Comparison of ENCODE assay signal across 20 cellular contexts in genomic region chr6:34157851-34158250, GRCh38. TPM values are rescaled to one million over a fixed set of nuclear protein-coding genes. Genes with fewer than 3 reads are reported as not detected.
A peak's percentile ranks its signal among the peaks of the same experiment; 100 is the strongest.
DNase-seq lines count a peak whose midpoint lies in the region; ATAC-seq, FAIRE-seq and TF ChIP-seq lines count a peak whose summit lies in the region.
"Had no signal": no experiment of that assay in that cellular context is flagged by ENCODE, and none has a peak within 500 bp of the region (broad histone marks: within the 10 kb centered on the region; RNA-seq: fewer than 3 reads in every experiment).

No MANE protein-coding gene starts in this region.

- H3K4me3 Mint-ChIP-seq in activated CD8-positive, alpha-beta T cell treated with anti-CD3 and anti-CD28 coated beads, Interleukin-2, amount 10 ng/mL, durations not matched to agents 7 days and 5 days = no peak overlapping the region

- H3K9me3 Mint-ChIP-seq in activated CD8-positive, alpha-beta T cell treated with anti-CD3 and anti-CD28 coated beads, Interleukin-2, amount 10 ng/mL, durations not matched to agents 7 days and 5 days (ENCODE audit: insufficient read depth) = peaks cover 6% of the 10 kb centered on the region

- H3K4me2 ChIP-seq in H1 (ENCODE audit: insufficient read depth in 1 of 2, low read depth in 2 of 2, low read length in 2 of 2) = no peak overlapping the region
- H3K4me2 ChIP-seq: A549 had no signal

- no peak for TF ChIP-seq RAD21 in H1 (IDR thresholded peaks at IDR 0.05 in 1 of 2, conservative IDR thresholded peaks at IDR 0.05 in 1 of 2; ENCODE audit: low read depth in 2 of 2, low read length in 2 of 2)

- no peak for FAIRE-seq in H1 (lab: Jason Lieb, UNC)
- FAIRE-seq: A549, HTR-8/SVneo, RCC 7860 had no signal

- H3K4me1 Mint-ChIP-seq in activated CD8-positive, alpha-beta T cell treated with anti-CD3 and anti-CD28 coated beads, Interleukin-2, amount 10 ng/mL, durations not matched to agents 7 days and 5 days (ENCODE audit: low read depth) = peaks cover 5% of the 10 kb centered on the region

- H3K56ac ChIP-seq in H1 (replicated peaks; ENCODE audit: insufficient read length, low read depth, low read length) = no peak overlapping the region

- no peak overlapping the region for H3K27ac ChIP-seq in H1 (ENCODE audit: low read depth, low read length)
- H3K27ac ChIP-seq in spleen = no peak overlapping the region
- H3K27ac ChIP-seq: A549, C4-2B, HL-60 had no signal

- intact Hi-C loops in spleen (cut with DNase I; ENCODE audit: low total_unique reads) = no loop called here

- no peak overlapping the region for H3K18ac ChIP-seq in H1 (ENCODE audit: extremely low read depth, low read length)

- no peaks in the 10 kb centered on the region for H3K36me3 ChIP-seq in H1 (ENCODE audit: control insufficient read depth in 2 of 4, insufficient read depth in 4 of 4, low read length in 3 of 4)
- no peaks in the 10 kb centered on the region for H3K36me3 ChIP-seq in spleen

- H3K27me3 ChIP-seq in H1 (replicated peaks in 1 of 4; ENCODE audit: control insufficient read depth in 3 of 4, extremely low read depth in 1 of 4, insufficient read depth in 3 of 4, low read length in 3 of 4) = peaks cover 8 to 24% (median 20%) of the 10 kb centered on the region in 4 experiments
- peaks cover 4 to 36% (median 27%) of the 10 kb centered on the region in 7 donors for H3K27me3 ChIP-seq in spleen (replicated peaks in 1 of 7)

- H3K4me1 ChIP-seq in H1 (replicated peaks in 1 of 4; ENCODE audit: control insufficient read depth in 3 of 4, insufficient read depth in 4 of 4, low read length in 3 of 4) = peaks cover 0 to 8% (median 0%) of the 10 kb centered on the region in 4 experiments; a peak in 2 of 7 replicates
- H3K4me1 ChIP-seq in spleen = peaks cover 0 to 15% (median 11%) of the 10 kb centered on the region in 6 donors
- H3K4me1 ChIP-seq: A549 had no signal

- no peak overlapping the region for H3K27ac Mint-ChIP-seq in activated CD8-positive, alpha-beta T cell treated with anti-CD3 and anti-CD28 coated beads, Interleukin-2, amount 10 ng/mL, durations not matched to agents 7 days and 5 days

- no peaks in the 10 kb centered on the region for H3K79me1 ChIP-seq in H1 (ENCODE audit: low read depth, low read length)

- H3K27me3 Mint-ChIP-seq in activated CD8-positive, alpha-beta T cell treated with anti-CD3 and anti-CD28 coated beads, Interleukin-2, amount 10 ng/mL, durations not matched to agents 7 days and 5 days (ENCODE audit: low read depth) = peaks cover 23% of the 10 kb centered on the region

- 90% methylated on average over 6 of the region's 6 CpGs; no CpG with 5 or more reads in 1 of the 2 experiments for WGBS in H1 (ENCODE audit: extremely low coverage in 1 of 2, insufficient coverage in 1 of 2, insufficient read length in 1 of 2, insufficient replicate concordance in 2 of 2, low coverage in 1 of 2, low lambda C conversion rate in 2 of 2, missing lambda C conversion rate in 1 of 2), 2 experiments
- WGBS in spleen, 5 donors = 50 to 63% (median 61%) methylated on average over 6 of the region's 6 CpGs

- ATAC-seq in activated CD8-positive, alpha-beta T cell treated with anti-CD3 and anti-CD28 coated beads, Interleukin-2, amount 10 ng/mL, durations not matched to agents 7 days and 5 days = no peak
- ATAC-seq: A549 had no signal

- TF ChIP-seq CTCF in NB4 (IDR thresholded peaks at IDR 0.05; ENCODE audit: low read depth, low read length) (no peak), H1 (IDR thresholded peaks at IDR 0.05; ENCODE audit: control extremely low read depth in 1 of 3, insufficient read depth in 1 of 3, low read depth in 1 of 3, low read length in 3 of 3) (no peak), spleen (IDR thresholded peaks at IDR 0.05 in 8 of 11, conservative IDR thresholded peaks at IDR 0.05 in 3 of 11) (no peak)

- no peaks in the 10 kb centered on the region for H3K79me2 ChIP-seq in H1 (ENCODE audit: control insufficient read depth in 1 of 2, insufficient read depth in 2 of 2, low read length in 2 of 2)

- H2BK5ac ChIP-seq in H1 (ENCODE audit: low read depth, low read length) = no peak overlapping the region

- no peak overlapping the region for H2BK20ac ChIP-seq in H1 (ENCODE audit: low read length)

- TF ChIP-seq POLR2A in NB4 (IDR thresholded peaks at IDR 0.05; ENCODE audit: extremely low read depth, insufficient read length) = no peak
- TF ChIP-seq POLR2A in H1 (IDR thresholded peaks at IDR 0.05; ENCODE audit: control extremely low read depth in 1 of 2, low read depth in 2 of 2, low read length in 2 of 2) = no peak
- no peak for TF ChIP-seq POLR2A in spleen (IDR thresholded peaks at IDR 0.05)

- POLR2A ChIA-PET in H1 (lab: Charles Lee; ENCODE audit: partially characterized antibody) = interaction anchor here (1.1 to 1.5 kb wide), 2 partner anchors 79 to 82 kb away, joined by 3 to 4 read pairs; partner anchors contain the start of gene HMGA1
- POLR2A ChIA-PET in activated CD8-positive, alpha-beta T cell treated with anti-CD3 and anti-CD28 coated beads, Interleukin-2, amount 10 ng/mL, durations not matched to agents 7 days and 5 days (lab: Charles Lee) = no interaction called here

- no peak overlapping the region for H3K4ac ChIP-seq in H1 (replicated peaks; ENCODE audit: insufficient read length, low read depth, low read length)

- CTCF ChIA-PET in H1 (lab: Charles Lee; ENCODE audit: partially characterized antibody) = interaction anchor here (0.6 to 8.0 kb wide), 6 partner anchors 10 to 144 kb away, joined by 3 to 120 read pairs (median 4); no protein-coding TSS in a partner anchor
- CTCF ChIA-PET in activated CD8-positive, alpha-beta T cell treated with anti-CD3 and anti-CD28 coated beads, Interleukin-2, amount 10 ng/mL, durations not matched to agents 7 days and 5 days (lab: Charles Lee) = interaction anchor here (1.0 to 1.9 kb wide), 4 partner anchors 9 to 103 kb away, joined by 3 to 5 read pairs (median 4); no protein-coding TSS in a partner anchor

- H3K9ac ChIP-seq in H1 (replicated peaks in 1 of 4; ENCODE audit: extremely low read depth in 1 of 4, low read depth in 3 of 4, low read length in 3 of 4) = no peak overlapping the region

- no peak overlapping the region for H4K91ac ChIP-seq in H1 (replicated peaks; ENCODE audit: insufficient read length, low read length)

- no peak overlapping the region for H4K5ac ChIP-seq in H1 (ENCODE audit: insufficient read length, low read depth, low read length)

- H2BK120ac ChIP-seq in H1 (replicated peaks; ENCODE audit: low read depth, low read length) = no peak overlapping the region

- no peak overlapping the region for H2BK12ac ChIP-seq in H1 (ENCODE audit: low read depth, low read length)

- H4K8ac ChIP-seq in H1 (ENCODE audit: extremely low read depth, insufficient read depth, low read length) = no peak overlapping the region

- H3K4me3 ChIP-seq in NB4 (ENCODE audit: low read depth, low read length) = no peak overlapping the region
- H3K4me3 ChIP-seq in H1 (ENCODE audit: extremely low read depth in 1 of 4, insufficient read depth in 2 of 4, low read depth in 3 of 4, low read length in 4 of 4) = no peak overlapping the region
- H3K4me3 ChIP-seq in spleen = no peak overlapping the region
- H3K4me3 ChIP-seq: A549 had no signal

- H3K14ac ChIP-seq in H1 (ENCODE audit: insufficient read length) = no peak overlapping the region

- no peak overlapping the region for H2AK5ac ChIP-seq in H1 (ENCODE audit: low read depth, low read length)

- TF ChIP-seq EP300 in H1 (IDR thresholded peaks at IDR 0.05; ENCODE audit: borderline replicate concordance in 1 of 2, low read depth in 2 of 2, low read length in 2 of 2) = no peak

- H3K23me2 ChIP-seq in H1 (ENCODE audit: low read depth, low read length) = no peaks in the 10 kb centered on the region; the same call in 1 of the 2 replicates

- 0 out of 2 replicates have a peak overlapping the region, but pooled peaks have one; percentile 29 for H2BK15ac ChIP-seq in H1 (ENCODE audit: low read length)

- no peaks in the 10 kb centered on the region for H4K20me1 ChIP-seq in H1 (replicated peaks in 1 of 2; ENCODE audit: control insufficient read depth in 1 of 2, insufficient read depth in 2 of 2, low read length in 2 of 2)

- H2AFZ ChIP-seq in H1 (ENCODE audit: low read length) = no peak overlapping the region

- H3K36me3 Mint-ChIP-seq in activated CD8-positive, alpha-beta T cell treated with anti-CD3 and anti-CD28 coated beads, Interleukin-2, amount 10 ng/mL, durations not matched to agents 7 days and 5 days (ENCODE audit: low read depth) = no peaks in the 10 kb centered on the region

- DNase-seq in activated effector memory CD4-positive, alpha-beta T cell treated with anti-CD3 and anti-CD28 coated beads, Interleukin-2, amount 50 U/mL, for 16 hours = peak; percentile 17
- DNase-seq in activated effector memory CD4-positive, alpha-beta T cell treated with Interleukin-2 at 50 U/mL for 16 hours = no peak
- DNase-seq in NB4 (ENCODE audit: low read depth) (peak; percentile 8), H1 (ENCODE audit: low read depth in 1 of 2, low spot score in 2 of 2) (no peak), spleen (peak; percentile 31), NCI-H345 (lab: John Stamatoyannopoulos, UW) (no peak), NCI-H2029 treated with DMSO at 0.1 percent for 48 hours (lab: John Stamatoyannopoulos, UW) (no peak)
- no peak for DNase-seq in activated CD8-positive, alpha-beta T cell treated with anti-CD3 and anti-CD28 coated beads, Interleukin-2, amount 10 ng/mL, durations not matched to agents 7 days and 5 days
- DNase-seq: DMS153, HCEC 1CT, NCI-H1048, NCI-H2227 treated with DMSO at 0.1 percent for 48 hours, NCI-H524 treated with DMSO at 0.1 percent for 48 hours, SHP77 had no signal

- peaks cover 3 to 10% of the 10 kb centered on the region in 2 experiments; a peak in 2 of 4 replicates for H3K9me3 ChIP-seq in H1 (ENCODE audit: insufficient read depth in 2 of 2, low read depth in 1 of 2, low read length in 1 of 2)
- H3K9me3 ChIP-seq in spleen = peaks cover 0 to 26% (median 18%) of the 10 kb centered on the region in 8 donors

- H3K23ac ChIP-seq in H1 (ENCODE audit: insufficient read length) = no peak overlapping the region

TF ChIP-seq in H1, 55 proteins besides CTCF, POLR2A, EP300 and RAD21 (continues in another document):
- TF ChIP-seq EZH2 (IDR thresholded peaks at IDR 0.05; ENCODE audit: low read depth, low read length, severe bottlenecking) (no peak), KDM1A (IDR thresholded peaks at IDR 0.05; ENCODE audit: borderline replicate concordance, low read length) (no peak)

RNA-seq across cellular contexts. Expression of gene GRM4, which starts 12.0 kb away (rescaled TPM):
- total RNA-seq in H1 (2021; fragmentation: NEBNext Ultra II Directional; extraction: Animal tissue kit (Norgen Biotek cat#: 25700)) = 18.7 and 21.5 TPM in 2 replicates
- polyA plus RNA-seq in H1 (2011; rRNA removed) (19.6 and 24.2 TPM in 2 replicates), spleen (under 1 TPM in 2 of 3 donors, not detected in 1; 0.02 to 0.05 TPM)
- polyA plus RNA-seq in H1 (2011; cell fraction: cytosol; rRNA removed) = 9.2 TPM
- polyA plus RNA-seq in H1 (2011; cell fraction: nucleus; rRNA removed) = 32.8 TPM
- 9.0 to 19.1 TPM (median 15.6 TPM) in 4 replicates for polyA plus RNA-seq in H1 (2012, experiment 1 of 2)
- polyA plus RNA-seq in H1 (2012, experiment 2 of 2) = 9.6 TPM
- polyA plus RNA-seq in H1 (2013, experiment 1 of 2) = 27.2 TPM
- polyA plus RNA-seq in H1 (2013, experiment 2 of 2) = 27.6 TPM
- 15.4 and 22.9 TPM in 2 replicates for polyA minus RNA-seq in H1 (2011; rRNA and poly(A)+ RNA removed)
- 17.1 TPM for polyA minus RNA-seq in H1 (2011; cell fraction: cytosol; rRNA and poly(A)+ RNA removed)
- polyA minus RNA-seq in H1 (2011; cell fraction: nucleus; rRNA and poly(A)+ RNA removed) = 16.3 TPM
- under 1 TPM in 5 of 7 donors, not detected in 2; 0.07 to 0.26 (median 0.11) TPM for total RNA-seq in spleen
- total RNA-seq in activated CD8-positive, alpha-beta T cell treated with anti-CD3 and anti-CD28 coated beads, Interleukin-2, amount 10 ng/mL, durations not matched to agents 7 days and 5 days = not detected
- total RNA-seq: LHCN-M2 had no signal

Comparison
In these comparisons a context has a peak if more than half of its experiments do, and no peak if none do; other contexts are left out.
1. DNase-seq: peak in activated effector memory CD4-positive, alpha-beta T cell treated with anti-CD3 and anti-CD28 coated beads, Interleukin-2, amount 50 U/mL, for 16 hours (single experiment), NB4 (single experiment) and spleen (single experiment); none in activated effector memory CD4-positive, alpha-beta T cell treated with Interleukin-2 at 50 U/mL for 16 hours (single experiment), H1 (0 of 2), activated CD8-positive, alpha-beta T cell treated with anti-CD3 and anti-CD28 coated beads, Interleukin-2, amount 10 ng/mL, durations not matched to agents 7 days and 5 days (single experiment), NCI-H345 (single experiment) and NCI-H2029 treated with DMSO at 0.1 percent for 48 hours (single experiment).
2. RNA of gene GRM4, which starts 12.0 kb away (total RNA-seq): 18.7 to 21.5 TPM in H1; 0.07 to 0.26 TPM in spleen and not detected in activated CD8-positive, alpha-beta T cell treated with anti-CD3 and anti-CD28 coated beads, Interleukin-2, amount 10 ng/mL, durations not matched to agents 7 days and 5 days; every median in the first group is over 10 times any median in the second.